Comparison of ENCODE assay signal across 14 cellular contexts in the genomic region with DNA sequence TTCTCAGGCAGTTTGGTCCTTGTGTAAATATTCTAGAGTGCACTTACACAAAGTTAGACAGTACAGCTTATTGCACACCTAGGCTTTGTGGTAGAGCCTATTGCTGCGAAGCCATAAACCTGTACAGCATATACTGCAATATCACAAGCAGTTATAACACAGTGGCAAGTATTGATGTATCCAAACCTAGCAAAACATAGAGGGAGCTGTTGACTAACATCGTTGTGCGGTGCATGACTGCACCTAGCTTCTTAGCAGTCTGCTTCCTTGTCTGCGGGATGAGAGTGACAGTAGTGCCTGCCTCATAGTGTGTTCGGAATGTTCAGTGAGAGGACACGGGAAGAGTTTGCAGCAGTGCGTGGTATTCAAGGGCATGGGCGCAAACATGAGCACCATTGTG.
DNase-seq lines count a peak whose midpoint lies in the region; ATAC-seq lines count a peak whose summit lies in the region.
"Had no signal": no experiment of that assay in that cellular context is flagged by ENCODE, and none has a peak within 500 bp of the region (broad histone marks: within the 10 kb centered on the region; RNA-seq: fewer than 3 reads in every experiment).

No MANE protein-coding gene starts in this region.

- DNase-seq in NCI-H1417 (lab: John Stamatoyannopoulos, UW) = peak in 2 of 3 experiments; percentile 30 to 32
- no peak for DNase-seq in NCI-H1417 treated with DMSO at 0.1 percent for 48 hours (lab: John Stamatoyannopoulos, UW)
- DNase-seq in immature natural killer cell = no peak
- DNase-seq in SHP77 (lab: John Stamatoyannopoulos, UW) = no peak
- no peak for DNase-seq in MG63
- DNase-seq: 8988T; activated CD4-positive, alpha-beta T cell treated with anti-CD3 and anti-CD28 coated beads for 1 hour; activated gamma-delta T cell treated with Interleukin-2 at 50 U/mL for 16 hours; DND-41; hypothalamus had no signal

- peak overlapping the region; percentile 60 for H3K27ac ChIP-seq in temporal lobe (ENCODE audit: low read depth, low read length)

- peaks cover 79% of the 10 kb centered on the region for H3K4me1 Mint-ChIP-seq in activated T-helper 17 cell treated with anti-CD3 and anti-CD28 coated beads, Interleukin-2, amount 50 U/mL, for 72 hours
- peaks cover 94 to 97% of the 10 kb centered on the region in 2 donors for H3K4me1 Mint-ChIP-seq in immature natural killer cell

- no peaks in the 10 kb centered on the region for H3K27me3 ChIP-seq in MG63

- H3K27me3 Mint-ChIP-seq in activated T-helper 17 cell treated with anti-CD3 and anti-CD28 coated beads, Interleukin-2, amount 50 U/mL, for 72 hours = no peaks in the 10 kb centered on the region
- peaks cover 2 to 6% (median 6%) of the 10 kb centered on the region in 3 donors for H3K27me3 Mint-ChIP-seq in immature natural killer cell (ENCODE audit: low read depth in 3 of 3)

- peak overlapping the region; percentile 96 for H3K27ac Mint-ChIP-seq in activated T-helper 17 cell treated with anti-CD3 and anti-CD28 coated beads, Interleukin-2, amount 50 U/mL, for 72 hours
- peak overlapping the region; percentile 91 to 97 (median 94) for H3K27ac Mint-ChIP-seq in immature natural killer cell

- H3K9me3 Mint-ChIP-seq in activated T-helper 17 cell treated with anti-CD3 and anti-CD28 coated beads, Interleukin-2, amount 50 U/mL, for 72 hours = no peaks in the 10 kb centered on the region
- H3K9me3 Mint-ChIP-seq in immature natural killer cell = no peaks in the 10 kb centered on the region

- H3K36me3 Mint-ChIP-seq in activated T-helper 17 cell treated with anti-CD3 and anti-CD28 coated beads, Interleukin-2, amount 50 U/mL, for 72 hours (ENCODE audit: low read depth) = peaks cover 9% of the 10 kb centered on the region
- H3K36me3 Mint-ChIP-seq in immature natural killer cell = no peaks in the 10 kb centered on the region

- ATAC-seq in activated T-helper 17 cell treated with anti-CD3 and anti-CD28 coated beads, Interleukin-2, amount 50 U/mL, for 72 hours (replicated peaks) = no peak
- ATAC-seq in GM19023 (IDR thresholded peaks at IDR 0.05; ENCODE audit: unreplicated experiment) = no peak

- no peak overlapping the region for H3K4me3 ChIP-seq in MG63

- H3K9me3 ChIP-seq in MG63 = no peaks in the 10 kb centered on the region
- H3K9me3 ChIP-seq: SK-N-SH had no signal

- peak overlapping the region; percentile 71 for H3K4me3 Mint-ChIP-seq in activated T-helper 17 cell treated with anti-CD3 and anti-CD28 coated beads, Interleukin-2, amount 50 U/mL, for 72 hours
- peak overlapping the region in 1 of 5 donors; percentile 7 for H3K4me3 Mint-ChIP-seq in immature natural killer cell

- no peaks in the 10 kb centered on the region for H3K36me3 ChIP-seq in MG63

Comparison
In these comparisons a context has a peak if more than half of its experiments do, and no peak if none do; other contexts are left out.
1. DNase-seq: peak in NCI-H1417 (2 of 3); none in NCI-H1417 treated with DMSO at 0.1 percent for 48 hours (single experiment), immature natural killer cell (0 of 3), SHP77 (0 of 2) and MG63 (single experiment).